Comparison of ENCODE assay signal across 24 cellular contexts in genomic region chr4:159216834-159217233, GRCh38.
"Had no signal": no experiment of that assay in that cellular context is flagged by ENCODE, and none has a peak within 500 bp of the region (broad histone marks: within the 10 kb centered on the region; RNA-seq: fewer than 3 reads in every experiment).

No MANE protein-coding gene starts in this region.

- H3K27me3 ChIP-seq: colonic mucosa, gastroesophageal sphincter, sigmoid colon, upper lobe of left lung, vagina had no signal

- H3K4me3 ChIP-seq: colonic mucosa, gastroesophageal sphincter, mucosa of descending colon, sigmoid colon, upper lobe of left lung, vagina had no signal

- ATAC-seq: activated CD4-positive, alpha-beta T cell treated with anti-CD3 and anti-CD28 coated beads for 36 hours; activated T-cell treated with anti-CD3 and anti-CD28 coated beads, Interleukin-2, amount 50 U/mL, for 72 hours; gastroesophageal sphincter; left lobe of liver; mucosa of descending colon; natural killer cell treated with Interleukin-12 subunit alpha and Interleukin-12 subunit beta and Interleukin-15 and Interleukin-18, amount 100 ng/mL, for 72 hours; stimulated activated memory B cell treated with anti-CD40 and anti-IgM and Interleukin-4, amounts not matched to agents 10 μg/mL and 1 μg/mL and 100 μg/mL, for 72 hours; stimulated activated naive CD8-positive, alpha-beta T cell treated with anti-CD3 and anti-CD28 coated beads, Interleukin-15, amount 100 ng/mL, for 72 hours had no signal

- H3K4me1 ChIP-seq: colonic mucosa, vagina had no signal

- H3K9me3 ChIP-seq: colonic mucosa, gastroesophageal sphincter, mucosa of descending colon, sigmoid colon, upper lobe of left lung, vagina had no signal

- H3K36me3 ChIP-seq: colonic mucosa, gastroesophageal sphincter, sigmoid colon, upper lobe of left lung, vagina had no signal

- DNase-seq: activated CD4-positive, alpha-beta T cell treated with anti-CD3 and anti-CD28 coated beads for 36 hours; activated CD4-positive, alpha-beta T cell treated with anti-CD3 and anti-CD28 coated beads, Interleukin-2, amount 50 U/mL, for 4 hours; activated CD4-positive, CD25-positive, alpha-beta regulatory T cell; activated naive CD4-positive, alpha-beta T cell; activated T-cell treated with anti-CD3 and anti-CD28 coated beads for 4 hours; activated T-cell treated with anti-CD3 and anti-CD28 coated beads, Interleukin-2, amount 50 U/mL, for 72 hours; anterior cingulate cortex; cerebellar nuclear complex; colonic mucosa; effector CD8-positive, alpha-beta T cell; mucosa of descending colon; posterior cingulate gyrus; sigmoid colon; small intestine; stimulated activated CD4-positive, alpha-beta T cell treated with anti-CD3 and anti-CD28 coated beads, Interleukin-4, amount 100 ng/mL, for 4 hours; stimulated activated CD8-positive, alpha-beta memory T cell treated with anti-CD3 and anti-CD28 coated beads, Interleukin-4, amount 100 ng/mL, for 48 hours; stimulated activated naive CD8-positive, alpha-beta T cell treated with anti-CD3 and anti-CD28 coated beads, Interleukin-15, amount 100 ng/mL, for 72 hours; substantia nigra; upper lobe of left lung had no signal

- H3K27ac ChIP-seq: colonic mucosa, gastroesophageal sphincter, sigmoid colon, upper lobe of left lung, vagina had no signal
